In genomic region chr2:236107536-236107935, GRCh38 we compare ENCODE assay signal across 24 cellular contexts.
"Had no signal": no experiment of that assay in that cellular context is flagged by ENCODE, and none has a peak within 500 bp of the region (broad histone marks: within the 10 kb centered on the region; RNA-seq: fewer than 3 reads in every experiment).

No MANE protein-coding gene starts in this region.

- H3K36me3 Mint-ChIP-seq: activated naive CD8-positive, alpha-beta T cell treated with anti-CD3 and anti-CD28 coated beads for 36 hours; natural killer cell; type B pancreatic cell had no signal

- H3K9me3 Mint-ChIP-seq: activated naive CD8-positive, alpha-beta T cell treated with anti-CD3 and anti-CD28 coated beads for 36 hours; activated T-cell treated with anti-CD3 and anti-CD28 coated beads, Interleukin-2, amount 50 U/mL, for 24 hours; activated T-helper 17 cell treated with anti-CD3 and anti-CD28 coated beads, Interleukin-2, amount 50 U/mL, for 72 hours; natural killer cell; type B pancreatic cell had no signal

- H3K4me3 Mint-ChIP-seq: activated naive CD8-positive, alpha-beta T cell treated with anti-CD3 and anti-CD28 coated beads for 36 hours; activated T-cell treated with anti-CD3 and anti-CD28 coated beads, Interleukin-2, amount 50 U/mL, for 24 hours; activated T-helper 17 cell treated with anti-CD3 and anti-CD28 coated beads, Interleukin-2, amount 50 U/mL, for 72 hours; natural killer cell had no signal

- FAIRE-seq: kidney had no signal

- H3K27me3 Mint-ChIP-seq: type B pancreatic cell had no signal

- H3K27ac ChIP-seq: colonic mucosa, lower lobe of right lung, sigmoid colon, thoracic aorta, vagina had no signal

- H3K36me3 ChIP-seq: colonic mucosa, lower lobe of right lung, sigmoid colon, thoracic aorta, vagina had no signal

- H3K4me1 ChIP-seq: colonic mucosa, vagina had no signal

- H3K9me3 ChIP-seq: colonic mucosa, lower lobe of right lung, sigmoid colon, thoracic aorta, vagina had no signal

- H3K4me2 ChIP-seq: smooth muscle cell had no signal

- H3K4me3 ChIP-seq: colonic mucosa, dorsolateral prefrontal cortex, lower lobe of right lung, sigmoid colon, smooth muscle cell, thoracic aorta, vagina had no signal

- H3K27ac Mint-ChIP-seq: activated naive CD8-positive, alpha-beta T cell treated with anti-CD3 and anti-CD28 coated beads for 36 hours; activated T-cell treated with anti-CD3 and anti-CD28 coated beads, Interleukin-2, amount 50 U/mL, for 24 hours; activated T-helper 17 cell treated with anti-CD3 and anti-CD28 coated beads, Interleukin-2, amount 50 U/mL, for 72 hours; natural killer cell had no signal

- H3K4me1 Mint-ChIP-seq: activated naive CD8-positive, alpha-beta T cell treated with anti-CD3 and anti-CD28 coated beads for 36 hours had no signal

- H3K27me3 ChIP-seq: colonic mucosa, dorsolateral prefrontal cortex, sigmoid colon, vagina had no signal

- DNase-seq: activated CD4-positive, alpha-beta T cell treated with anti-CD3 and anti-CD28 coated beads, Interleukin-2, amount 50 U/mL, for 4 hours; activated CD8-positive, alpha-beta memory T cell treated with anti-CD3 and anti-CD28 coated beads for 24 hours; activated CD8-positive, alpha-beta memory T cell treated with anti-CD3 and anti-CD28 coated beads, Interleukin-2, amount 50 U/mL, for 4 hours; activated naive CD4-positive, alpha-beta T cell treated with Interleukin-2 at 50 U/mL for 16 hours; activated naive CD8-positive, alpha-beta T cell treated with anti-CD3 and anti-CD28 coated beads for 36 hours; activated T-cell treated with anti-CD3 and anti-CD28 coated beads, Interleukin-2, amount 50 U/mL, for 24 hours; colonic mucosa; lower lobe of right lung; midbrain; natural killer cell; occipital lobe; sigmoid colon; stimulated activated CD4-positive, alpha-beta T cell treated with anti-CD3 and anti-CD28 coated beads, Interleukin-2, amount 100 ng/mL, for 48 hours; stimulated activated CD8-positive, alpha-beta memory T cell treated with anti-CD3 and anti-CD28 coated beads, Interleukin-4, amount 100 ng/mL, for 48 hours; stimulated activated naive CD4-positive, alpha-beta T cell; T-helper 1 cell; T-helper 9 cell had no signal
